Comparison of ENCODE assay signal across 8 cellular contexts in the genomic region with DNA sequence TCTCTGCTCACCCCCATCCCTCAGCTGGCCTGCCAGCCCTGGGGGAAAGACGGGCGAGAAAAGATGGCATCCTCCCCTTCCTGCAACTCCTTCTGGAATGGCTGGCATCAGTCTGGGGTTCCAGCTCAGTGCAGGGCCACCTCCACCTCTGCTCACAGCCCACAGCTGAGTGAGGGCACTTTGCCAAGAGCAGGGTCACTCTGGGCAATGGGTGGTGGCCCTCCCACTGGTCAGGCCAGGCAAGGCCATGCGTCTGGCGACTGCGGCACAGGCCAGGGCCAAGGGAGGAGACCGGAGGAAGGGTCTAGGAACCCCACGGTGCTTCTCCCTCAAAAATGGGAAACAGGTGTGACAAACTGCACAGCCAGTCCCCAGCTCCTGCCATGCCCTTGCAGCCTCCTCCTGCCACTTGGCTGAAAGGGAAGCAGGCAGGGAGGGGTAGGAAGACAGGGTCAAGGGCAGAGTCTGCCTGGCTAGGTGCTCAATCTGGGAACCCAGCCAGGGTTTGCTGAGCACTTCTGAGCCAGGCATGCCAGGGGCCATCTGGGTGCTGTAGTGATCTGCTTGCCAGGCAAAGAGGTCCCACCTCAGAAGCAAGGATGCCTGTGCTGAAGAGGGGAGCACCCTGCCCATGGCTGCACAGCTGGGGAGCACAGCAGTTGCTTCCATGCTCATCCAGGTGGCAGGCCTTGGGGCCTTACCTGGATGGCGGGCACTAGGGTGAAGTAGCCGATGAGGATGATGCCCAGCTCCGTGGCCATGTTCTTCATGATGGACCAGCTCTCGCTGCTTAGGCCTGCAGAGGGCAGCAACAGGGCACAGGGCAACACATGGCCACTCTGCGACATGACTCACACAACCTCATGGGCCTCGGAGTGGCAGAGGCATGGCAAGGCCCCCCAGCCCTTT. TPM values are rescaled to one million over a fixed set of nuclear protein-coding genes. Genes with fewer than 3 reads are reported as not detected.
DNase-seq lines count a peak whose midpoint lies in the region; ATAC-seq and TF ChIP-seq lines count a peak whose summit lies in the region.

No MANE protein-coding gene starts in this region.

- no peak overlapping the region for H3K4me3 ChIP-seq in colonic mucosa
- no peak overlapping the region for H3K4me3 ChIP-seq in mucosa of stomach (ENCODE audit: low read length)

- H3K36me3 ChIP-seq in colonic mucosa (peaks cover 11% of the 10 kb centered on the region), mucosa of stomach (ENCODE audit: control insufficient read depth, insufficient read depth, low read length) (peaks cover 6% of the 10 kb centered on the region)

- intact Hi-C loops in colonic mucosa (cut with DNase I) = loop anchor here (2.0 kb wide), 1 partner anchor 55 kb away; no protein-coding TSS in a partner anchor

- H3K4me1 ChIP-seq in colonic mucosa (peaks cover 21% of the 10 kb centered on the region), mucosa of stomach (ENCODE audit: control insufficient read depth, insufficient read depth, low read length) (peaks cover 57% of the 10 kb centered on the region)

- H3K27me3 ChIP-seq in colonic mucosa (no peaks in the 10 kb centered on the region), mucosa of stomach (ENCODE audit: control insufficient read depth, insufficient read depth, low read length) (no peaks in the 10 kb centered on the region)

- H3K4me3 Mint-ChIP-seq in T-helper 2 cell treated with Interferon-gamma antibody and Interleukin-4, amounts not matched to agents 5 μg/mL and 100 μg/mL, for 36 hours = peak overlapping the region; percentile 69

- no peak for DNase-seq in T-helper 2 cell treated with Interferon-gamma antibody and Interleukin-4, amounts not matched to agents 5 μg/mL and 100 μg/mL, for 36 hours (ENCODE audit: low spot score)
- no peak for DNase-seq in T-helper 2 cell
- peak; percentile 26 for DNase-seq in RPMI7951 (ENCODE audit: low read depth)
- DNase-seq in colonic mucosa = peak; percentile 63
- no peak for DNase-seq in activated gamma-delta T cell treated with Interleukin-2 at 50 U/mL for 16 hours
- DNase-seq in mesenteric fat pad (ENCODE audit: low spot score) = no peak

- H3K27ac Mint-ChIP-seq in T-helper 2 cell treated with Interferon-gamma antibody and Interleukin-4, amounts not matched to agents 5 μg/mL and 100 μg/mL, for 36 hours = peak overlapping the region; percentile 96

- no peaks in the 10 kb centered on the region for H3K9me3 Mint-ChIP-seq in T-helper 2 cell treated with Interferon-gamma antibody and Interleukin-4, amounts not matched to agents 5 μg/mL and 100 μg/mL, for 36 hours

- H3K9ac ChIP-seq in colonic mucosa (ENCODE audit: low read depth in 2 of 2, low read length in 2 of 2) (peak overlapping the region; percentile 30 to 44), mucosa of stomach (ENCODE audit: low read length) (peak overlapping the region; percentile 2)

- no peaks in the 10 kb centered on the region for H3K27me3 Mint-ChIP-seq in T-helper 2 cell treated with Interferon-gamma antibody and Interleukin-4, amounts not matched to agents 5 μg/mL and 100 μg/mL, for 36 hours (ENCODE audit: low read depth)

- ATAC-seq in GM18861 (IDR thresholded peaks at IDR 0.05; ENCODE audit: unreplicated experiment) = no peak

- H3K36me3 Mint-ChIP-seq in T-helper 2 cell treated with Interferon-gamma antibody and Interleukin-4, amounts not matched to agents 5 μg/mL and 100 μg/mL, for 36 hours (ENCODE audit: low read depth) = peaks cover 14% of the 10 kb centered on the region

- H3K9me3 ChIP-seq in colonic mucosa (no peaks in the 10 kb centered on the region), mucosa of stomach (ENCODE audit: control insufficient read depth, low read length) (no peaks in the 10 kb centered on the region)

- peak overlapping the region; percentile 74 for H3K27ac ChIP-seq in colonic mucosa

- peak; percentile 31 for TF ChIP-seq CTCF in colonic mucosa (IDR thresholded peaks at IDR 0.05)

- peaks cover 4% of the 10 kb centered on the region for H3K4me1 Mint-ChIP-seq in T-helper 2 cell treated with Interferon-gamma antibody and Interleukin-4, amounts not matched to agents 5 μg/mL and 100 μg/mL, for 36 hours (ENCODE audit: low read depth)

RNA-seq across cellular contexts. Expression of a gene that starts 41.2 kb away (rescaled TPM):
- total RNA-seq in RPMI7951 (2014; rRNA removed; shearing (Covaris generic)) = 5.9 and 10.2 TPM in 2 replicates
- total RNA-seq in colonic mucosa = 10 to 100 TPM; 30.5 to 44.0 TPM
- total RNA-seq in mesenteric fat pad = 40.3 TPM

RNA-seq across cellular contexts. Expression of a gene that starts 53.7 kb away (rescaled TPM):
- 37.4 and 44.1 TPM in 2 replicates for total RNA-seq in RPMI7951 (2014; rRNA removed; shearing (Covaris generic))
- total RNA-seq in colonic mucosa (100 to 1,000 TPM in 1 of 2 donors, 10 to 100 TPM in 1; 86.5 to 137 TPM), mesenteric fat pad (72.8 TPM)

Comparison
In these comparisons a context has a peak if more than half of its experiments do, and no peak if none do; other contexts are left out.
1. DNase-seq: peak in RPMI7951 (single experiment) and colonic mucosa (single experiment); none in T-helper 2 cell treated with Interferon-gamma antibody and Interleukin-4, amounts not matched to agents 5 μg/mL and 100 μg/mL, for 36 hours (single experiment), T-helper 2 cell (0 of 5), activated gamma-delta T cell treated with Interleukin-2 at 50 U/mL for 16 hours (single experiment) and mesenteric fat pad (single experiment).